ENCODE assay signal across 11 cellular contexts in genomic region chr4:114603455-114603854, GRCh38. TPM values are rescaled to one million over a fixed set of nuclear protein-coding genes. Genes with fewer than 3 reads are reported as not detected.
A peak's percentile ranks its signal among the peaks of the same experiment; 100 is the strongest.
DNase-seq lines count a peak whose midpoint lies in the region; ATAC-seq and TF ChIP-seq lines count a peak whose summit lies in the region.
"Had no signal": no experiment of that assay in that cellular context is flagged by ENCODE, and none has a peak within 500 bp of the region (broad histone marks: within the 10 kb centered on the region; RNA-seq: fewer than 3 reads in every experiment).

No MANE protein-coding gene starts in this region.

- H3K36me3 ChIP-seq in ascending aorta (no peaks in the 10 kb centered on the region), esophagus muscularis mucosa (no peaks in the 10 kb centered on the region)

- H3K27me3 ChIP-seq in ascending aorta = peaks cover 1% of the 10 kb centered on the region
- H3K27me3 ChIP-seq in esophagus muscularis mucosa = peaks cover 0 to 17% (median 6%) of the 10 kb centered on the region in 4 donors

- no peaks in the 10 kb centered on the region for H3K4me1 ChIP-seq in ascending aorta
- H3K4me1 ChIP-seq in esophagus muscularis mucosa = peaks cover 0 to 15% (median 15%) of the 10 kb centered on the region in 4 donors

- no peak overlapping the region for H3K27ac ChIP-seq in ascending aorta
- H3K27ac ChIP-seq in esophagus muscularis mucosa (replicated peaks in 1 of 4) = no peak overlapping the region

- WGBS in esophagus muscularis mucosa = 85% methylated on average over 4 of the region's 4 CpGs
- WGBS in lower leg skin, 2 donors = 68 to 74% methylated on average over 4 of the region's 4 CpGs

- H3K9me3 ChIP-seq in ascending aorta = no peaks in the 10 kb centered on the region
- H3K9me3 ChIP-seq in esophagus muscularis mucosa = no peaks in the 10 kb centered on the region

- no peak overlapping the region for H3K4me3 ChIP-seq in ascending aorta
- no peak overlapping the region for H3K4me3 ChIP-seq in esophagus muscularis mucosa
- H3K4me3 ChIP-seq in lower leg skin (ENCODE audit: low read depth, poor library complexity, severe bottlenecking) = no peak overlapping the region

- TF ChIP-seq POLR2A in esophagus muscularis mucosa (IDR thresholded peaks at IDR 0.05; ENCODE audit: low read depth) = no peak
- no peak for TF ChIP-seq POLR2A in lower leg skin (IDR thresholded peaks at IDR 0.05)

- peak; percentile 18 to 25 for ATAC-seq in activated CD4-positive, CD25-positive, alpha-beta regulatory T cell treated with anti-CD3 and anti-CD28 coated beads, Interleukin-2, amount 50 U/mL, for 24 hours
- ATAC-seq in HG02870 (IDR thresholded peaks at IDR 0.05; ENCODE audit: unreplicated experiment) = peak; percentile 93

- TF ChIP-seq CTCF in ascending aorta (IDR thresholded peaks at IDR 0.05) = no peak
- no peak for TF ChIP-seq CTCF in esophagus muscularis mucosa (IDR thresholded peaks at IDR 0.05)
- TF ChIP-seq CTCF in lower leg skin (IDR thresholded peaks at IDR 0.05) = no peak

- intact Hi-C loops in ascending aorta (cut with DNase I) (no loop called here), esophagus muscularis mucosa (cut with DNase I) (no loop called here), lower leg skin (cut with DNase I; ENCODE audit: low total_unique reads) (no loop called here)

- DNase-seq in activated CD4-positive, CD25-positive, alpha-beta regulatory T cell treated with anti-CD3 and anti-CD28 coated beads, Interleukin-2, amount 50 U/mL, for 72 hours = no peak
- DNase-seq in NCI-H526 (lab: John Stamatoyannopoulos, UW) = peak; percentile 35 to 63
- DNase-seq in ascending aorta (ENCODE audit: low spot score in 2 of 2) = no peak
- no peak for DNase-seq in esophagus muscularis mucosa (ENCODE audit: extremely low spot score)
- DNase-seq in HK-2 (ENCODE audit: unreplicated experiment) = no peak
- no peak for DNase-seq in lower leg skin (ENCODE audit: low spot score in 2 of 2)
- DNase-seq: anterior cingulate cortex, trophoblast cell had no signal

- no peak for TF ChIP-seq EP300 in esophagus muscularis mucosa (IDR thresholded peaks at IDR 0.05)

RNA-seq across cellular contexts. Expression of gene UGT8, which starts 4.8 kb away (rescaled TPM):
- total RNA-seq in ascending aorta = not detected
- under 1 TPM; under 0.01 to 0.69 (median 0.15) TPM for total RNA-seq in esophagus muscularis mucosa
- total RNA-seq in lower leg skin = 1 to 10 TPM; 1.0 to 3.7 (median 2.2) TPM
- total RNA-seq: T-helper 1 cell treated with Interleukin-12 subunit alpha and Interleukin-12 subunit beta and Interleukin-4 antibody, amounts not matched to agents 30 ng/mL and 1 ng/mL, for 36 hours had no signal

Comparison
In these comparisons a context has a peak if more than half of its experiments do, and no peak if none do; other contexts are left out.
1. DNase-seq: peak in NCI-H526 (2 of 2); none in activated CD4-positive, CD25-positive, alpha-beta regulatory T cell treated with anti-CD3 and anti-CD28 coated beads, Interleukin-2, amount 50 U/mL, for 72 hours (single experiment), ascending aorta (0 of 2), esophagus muscularis mucosa (single experiment), HK-2 (single experiment) and lower leg skin (0 of 2).